ENCODE assay signal across 21 cellular contexts in the genomic region with DNA sequence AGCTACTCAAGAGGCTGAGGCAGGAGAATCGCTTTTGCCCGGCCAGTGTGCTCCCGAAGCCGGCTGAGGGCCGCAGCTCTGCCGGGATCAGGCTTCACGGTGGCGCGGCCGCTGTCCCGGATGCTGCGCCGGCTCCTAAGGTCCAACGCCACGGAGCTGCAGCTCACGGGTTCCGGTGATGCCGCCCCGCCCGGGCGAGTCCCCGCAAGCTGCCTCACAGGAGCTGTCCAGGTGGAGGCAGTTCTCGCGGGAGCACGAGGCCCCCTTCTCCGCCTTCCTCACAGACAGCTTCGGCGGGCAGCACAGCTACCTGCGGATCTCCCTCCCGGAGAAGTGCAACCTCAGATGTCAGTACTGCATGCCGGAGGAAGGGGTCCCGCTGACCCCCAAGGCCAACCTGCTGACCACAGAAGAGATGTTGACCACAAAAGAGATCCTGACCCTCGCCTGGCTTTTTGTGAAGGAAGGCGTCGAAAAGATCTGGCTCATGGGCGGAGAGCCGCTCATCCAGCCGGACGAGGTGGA.
A peak's percentile ranks its signal among the peaks of the same experiment; 100 is the strongest.
DNase-seq lines count a peak whose midpoint lies in the region; ATAC-seq, FAIRE-seq and TF ChIP-seq lines count a peak whose summit lies in the region.
"Had no signal": no experiment of that assay in that cellular context is flagged by ENCODE, and none has a peak within 500 bp of the region (broad histone marks: within the 10 kb centered on the region; RNA-seq: fewer than 3 reads in every experiment).

No MANE protein-coding gene starts in this region.

- peaks cover 30% of the 10 kb centered on the region for H3K4me1 ChIP-seq in HepG2 (ENCODE audit: insufficient read depth, low read length)
- peaks cover 0 to 45% (median 25%) of the 10 kb centered on the region in 4 donors for H3K4me1 ChIP-seq in right lobe of liver
- peaks cover 0 to 2% of the 10 kb centered on the region in 2 donors for H3K4me1 ChIP-seq in neuronal stem cell (ENCODE audit: control insufficient read depth in 2 of 2, insufficient read depth in 1 of 2, low read depth in 1 of 2, low read length in 2 of 2)
- H3K4me1 ChIP-seq in spleen, result peaks cover 0 to 33% (median 6%) of the 10 kb centered on the region in 6 donors
- H3K4me1 ChIP-seq: Caco-2 had no signal

- H3K9me3 ChIP-seq in HepG2 (ENCODE audit: low read length), result no peaks in the 10 kb centered on the region
- H3K9me3 ChIP-seq in right lobe of liver, result no peaks in the 10 kb centered on the region
- peaks cover 0 to 2% of the 10 kb centered on the region in 2 donors for H3K9me3 ChIP-seq in neuronal stem cell (replicated peaks in 1 of 2; ENCODE audit: control insufficient read depth in 2 of 2, insufficient read depth in 1 of 2, low read depth in 1 of 2, low read length in 2 of 2)
- peaks cover 0 to 7% (median 2%) of the 10 kb centered on the region in 8 donors for H3K9me3 ChIP-seq in spleen
- H3K9me3 ChIP-seq: Caco-2 had no signal

- H3K23ac ChIP-seq in neuronal stem cell (ENCODE audit: low read depth, low read length, poor library complexity), result no peak overlapping the region

- H2AK5ac ChIP-seq in neuronal stem cell (ENCODE audit: low read depth, low read length), result peak overlapping the region; percentile 79

- no peaks in the 10 kb centered on the region for H4K20me1 ChIP-seq in HepG2 (ENCODE audit: insufficient read depth, low read length)
- H4K20me1 ChIP-seq: BLaER1 treated with 17β-estradiol and CSF1 and Interleukin-3, amounts not matched to agents 10 nM and 100 nM had no signal

- TF ChIP-seq CTCF in HepG2 (CRISPR knock-in tag; IDR thresholded peaks at IDR 0.05), result no peak
- no peak for TF ChIP-seq CTCF in right lobe of liver (IDR thresholded peaks at IDR 0.05)
- TF ChIP-seq CTCF in spleen (IDR thresholded peaks at IDR 0.05 in 8 of 11, conservative IDR thresholded peaks at IDR 0.05 in 3 of 11), result no peak

- no peak for TF ChIP-seq EP300 in HepG2 (IDR thresholded peaks at IDR 0.05; ENCODE audit: low read depth in 2 of 2, low read length in 2 of 2)
- no peak for TF ChIP-seq EP300 in HepG2 (CRISPR knock-in tag; IDR thresholded peaks at IDR 0.05; ENCODE audit: borderline replicate concordance)

- no peaks in the 10 kb centered on the region for H3K79me2 ChIP-seq in HepG2 (ENCODE audit: insufficient read depth, low read length)

- TF ChIP-seq POLR2A in HepG2 (IDR thresholded peaks at IDR 0.05; ENCODE audit: insufficient read depth in 1 of 2, low read depth in 2 of 2, low read length in 2 of 2) (no peak), right lobe of liver (IDR thresholded peaks at IDR 0.05) (no peak), spleen (IDR thresholded peaks at IDR 0.05) (no peak)

- H4K8ac ChIP-seq in neuronal stem cell (ENCODE audit: low read depth, low read length), result no peak overlapping the region

- peak overlapping the region; percentile 38 for H3K14ac ChIP-seq in neuronal stem cell (ENCODE audit: low read length)

- 87% methylated on average over 38 of the region's 39 CpGs for WGBS in HepG2 (ENCODE audit: low lambda C conversion rate)
- WGBS in right lobe of liver (ENCODE audit: insufficient coverage, low coverage, low lambda C conversion rate, missing lambda C conversion rate), result 97% methylated on average over 6 of the region's 39 CpGs
- no CpG with 5 or more reads among the region's 39 CpGs for WGBS in neuronal stem cell (ENCODE audit: extremely low coverage in 2 of 2, insufficient read length in 2 of 2, insufficient replicate concordance in 1 of 2), 2 donors
- 95% methylated on average over 26 to 39 of the region's 39 CpGs for WGBS in spleen, 5 donors

- BruUV-seq in HepG2 (replicated peaks; lab: Mats Ljungman, UMichigan), result no TSS peak

- H2AFZ ChIP-seq in HepG2 (ENCODE audit: low read length), result no peak overlapping the region
- H2AFZ ChIP-seq in neuronal stem cell (ENCODE audit: low read length), result no peak overlapping the region

- H4K91ac ChIP-seq in neuronal stem cell (ENCODE audit: low read depth, low read length, poor library complexity), result no peak overlapping the region

- CTCF ChIA-PET in HepG2 (lab: Yijun Ruan, JAX; ENCODE audit: low intra/inter-chr PET ratio, low total read pairs), result no interaction called here

- no peak overlapping the region for H3K4me2 ChIP-seq in HepG2 (ENCODE audit: low read depth, low read length)
- no peak overlapping the region for H3K4me2 ChIP-seq in neuronal stem cell (ENCODE audit: insufficient read depth, low read length, poor library complexity, severe bottlenecking)
- H3K4me2 ChIP-seq: A549; BLaER1 treated with 17β-estradiol and CSF1 and Interleukin-3, amounts not matched to agents 10 nM and 100 nM had no signal

- no peaks in the 10 kb centered on the region for H3K79me1 ChIP-seq in neuronal stem cell (ENCODE audit: low read depth, low read length)

- H2BK5ac ChIP-seq in neuronal stem cell (ENCODE audit: low read length), result no peak overlapping the region

- H2BK15ac ChIP-seq in neuronal stem cell (ENCODE audit: low read length), result no peak overlapping the region

- H3K4me3 ChIP-seq in HepG2 (replicated peaks in 1 of 3; ENCODE audit: insufficient read depth in 1 of 3, low read depth in 2 of 3, low read length in 3 of 3) (no peak overlapping the region), right lobe of liver (no peak overlapping the region), neuronal stem cell (ENCODE audit: low read length in 2 of 2) (no peak overlapping the region), spleen (no peak overlapping the region), H7 (ENCODE audit: insufficient read depth, low read depth, low read length) (no peak overlapping the region)
- H3K4me3 ChIP-seq: A549; BLaER1 treated with 17β-estradiol and CSF1 and Interleukin-3, amounts not matched to agents 10 nM and 100 nM; GM12878 had no signal

- FAIRE-seq in HepG2 (lab: Jason Lieb, UNC), result no peak
- FAIRE-seq: A549, D721Med, GM12878, GM12892, GM18507 had no signal

- no peak overlapping the region for H2BK12ac ChIP-seq in neuronal stem cell (ENCODE audit: low read length)

- DNase-seq in HepG2 (ENCODE audit: low spot score) (no peak), right lobe of liver (no peak), neuronal stem cell (ENCODE audit: low spot score) (no peak), spleen (peak; percentile 49), T-helper 1 cell (no peak), EL (no peak), H7 (no peak)
- DNase-seq: AML-193; Caco-2; Calu3; CD4-positive, alpha-beta T cell; CD8-positive, alpha-beta T cell; DMS79 treated with DMSO at 0.1 percent for 48 hours; GDM1 had no signal

- in situ Hi-C loops in HepG2 (cut with HindIII; ENCODE audit: extremely low pct_ligation_motif_present, low pct_unique_long_range_greater_than_20kb), result no loop called here

- H3K18ac ChIP-seq in neuronal stem cell (ENCODE audit: low read length), result no peak overlapping the region

- H3K9ac ChIP-seq in HepG2 (ENCODE audit: insufficient read depth, low read depth, low read length), result no peak overlapping the region
- no peak overlapping the region for H3K9ac ChIP-seq in neuronal stem cell (ENCODE audit: low read depth, low read length, poor library complexity)
- H3K9ac ChIP-seq: BLaER1 treated with 17β-estradiol and CSF1 and Interleukin-3, amounts not matched to agents 10 nM and 100 nM had no signal

- H3K27ac ChIP-seq in HepG2 (ENCODE audit: extremely low read length, insufficient read depth, low read length) (no peak overlapping the region), right lobe of liver (peak overlapping the region in 1 of 3 donors; percentile 90), neuronal stem cell (replicated peaks; ENCODE audit: low read length) (no peak overlapping the region), spleen (no peak overlapping the region)
- H3K27ac ChIP-seq: 22Rv1; A549; BLaER1 treated with 17β-estradiol and CSF1 and Interleukin-3, amounts not matched to agents 10 nM and 100 nM had no signal

- TF ChIP-seq RAD21 in HepG2 (CRISPR knock-in tag; IDR thresholded peaks at IDR 0.05), result no peak

- H2BK120ac ChIP-seq in neuronal stem cell (ENCODE audit: low read depth, low read length), result no peak overlapping the region

- H3K27me3 ChIP-seq in HepG2 (ENCODE audit: control insufficient read depth in 1 of 2, insufficient read depth in 2 of 2, low read length in 2 of 2) (no peaks in the 10 kb centered on the region), right lobe of liver (no peaks in the 10 kb centered on the region), neuronal stem cell (ENCODE audit: control insufficient read depth in 3 of 3, insufficient read depth in 3 of 3, low read depth in 1 of 3, low read length in 3 of 3) (peaks cover 0 to 2% (median 0%) of the 10 kb centered on the region in 3 experiments), spleen (replicated peaks in 1 of 7) (no peaks in the 10 kb centered on the region), H7 (ENCODE audit: control insufficient read depth, insufficient read depth, low read length) (no peaks in the 10 kb centered on the region)
- H3K27me3 ChIP-seq: BLaER1 treated with 17β-estradiol and CSF1 and Interleukin-3, amounts not matched to agents 10 nM and 100 nM had no signal

- intact Hi-C loops in HepG2 (cut with micrococcal nuclease; ENCODE audit: unreplicated experiment), result loop anchor here (10.0 kb wide), 1 partner anchor 92 kb away; no protein-coding TSS in a partner anchor
- intact Hi-C loops in right lobe of liver (cut with DNase I), result no loop called here
- intact Hi-C loops in spleen (cut with DNase I; ENCODE audit: low total_unique reads), result no loop called here

- H3K4ac ChIP-seq in neuronal stem cell (ENCODE audit: low read length), result no peak overlapping the region

- POLR2A ChIA-PET in HepG2 (lab: Yijun Ruan, JAX), result no interaction called here

- no peak for ATAC-seq in HepG2
- ATAC-seq in right lobe of liver, result no peak
- ATAC-seq: A549; CD8-positive, alpha-beta T cell; GM12878 had no signal

- no peaks in the 10 kb centered on the region for H3K36me3 ChIP-seq in HepG2 (replicated peaks in 1 of 2; ENCODE audit: control insufficient read depth in 1 of 2, insufficient read depth in 2 of 2, low read length in 2 of 2)
- no peaks in the 10 kb centered on the region for H3K36me3 ChIP-seq in right lobe of liver
- no peaks in the 10 kb centered on the region for H3K36me3 ChIP-seq in neuronal stem cell (replicated peaks in 1 of 2; ENCODE audit: control insufficient read depth in 2 of 2, insufficient read depth in 2 of 2, low read length in 2 of 2)
- no peaks in the 10 kb centered on the region for H3K36me3 ChIP-seq in spleen
- no peaks in the 10 kb centered on the region for H3K36me3 ChIP-seq in H7 (replicated peaks; ENCODE audit: control insufficient read depth, insufficient read depth, low read length)
- H3K36me3 ChIP-seq: BLaER1 treated with 17β-estradiol and CSF1 and Interleukin-3, amounts not matched to agents 10 nM and 100 nM had no signal

TF ChIP-seq in HepG2, 621 proteins besides CTCF, POLR2A, EP300 and RAD21 (continues in another document):
- TF ChIP-seq KDM4B (CRISPR knock-in tag; IDR thresholded peaks at IDR 0.05) (no peak), ZNF605 (CRISPR knock-in tag; IDR thresholded peaks at IDR 0.05) (no peak), ZNF776 (CRISPR knock-in tag; IDR thresholded peaks at IDR 0.05) (no peak), TAF1 (CRISPR knock-in tag; IDR thresholded peaks at IDR 0.05) (no peak), SIN3B (IDR thresholded peaks at IDR 0.05; ENCODE audit: low read length) (no peak), SPEN (CRISPR knock-in tag; IDR thresholded peaks at IDR 0.05; ENCODE audit: low read depth) (no peak)
